Comparison of ENCODE assay signal across 9 cellular contexts in genomic region chr2:12504443-12504842, GRCh38.
DNase-seq lines count a peak whose midpoint lies in the region; ATAC-seq and TF ChIP-seq lines count a peak whose summit lies in the region.
"Had no signal": no experiment of that assay in that cellular context is flagged by ENCODE, and none has a peak within 500 bp of the region (broad histone marks: within the 10 kb centered on the region; RNA-seq: fewer than 3 reads in every experiment).

No MANE protein-coding gene starts in this region.

- no peaks in the 10 kb centered on the region for H4K20me1 ChIP-seq in smooth muscle cell (ENCODE audit: low read depth)

- H3K4me3 ChIP-seq in smooth muscle cell (no peak overlapping the region), Caco-2 (ENCODE audit: low read depth, low read length) (no peak overlapping the region)

- DNase-seq in activated CD4-positive, alpha-beta T cell treated with anti-CD3 and anti-CD28 coated beads, Interleukin-2, amount 10 ng/mL, durations not matched to agents 24 days and 14 days = peak; percentile 69
- no peak for DNase-seq in smooth muscle cell (lab: John Stamatoyannopoulos, UW; ENCODE audit: unreplicated experiment)
- DNase-seq in islet precursor cell = no peak
- no peak for DNase-seq in Caco-2
- no peak for DNase-seq in posterior cingulate gyrus
- DNase-seq in iPS-NIHi7 (ENCODE audit: extremely low spot score) = no peak

- intact Hi-C loops in activated CD4-positive, alpha-beta T cell treated with anti-CD3 and anti-CD28 coated beads, Interleukin-2, amount 10 ng/mL, durations not matched to agents 24 days and 14 days (cut with micrococcal nuclease) = loop anchor here (1.0 to 10.0 kb wide), 10 partner anchors 10 to 752 kb away; partner anchors contain the start of gene TRIB2
- intact Hi-C loops in Caco-2 (cut with micrococcal nuclease; ENCODE audit: unreplicated experiment) (no loop called here), posterior cingulate gyrus (cut with DNase I) (no loop called here)

- POLR2A ChIA-PET in Caco-2 (lab: Charles Lee) = no interaction called here

- no peaks in the 10 kb centered on the region for H3F3A ChIP-seq in smooth muscle cell (ENCODE audit: low read depth)

- ATAC-seq in GM18873 (IDR thresholded peaks at IDR 0.05; ENCODE audit: low FRiP score, unreplicated experiment) = peak; percentile 41
- peak; percentile 34 for ATAC-seq in HG02623 (IDR thresholded peaks at IDR 0.05; ENCODE audit: unreplicated experiment)
- ATAC-seq: esophagus mucosa had no signal

- no TSS peak for BruUV-seq in Caco-2 (replicated peaks; lab: Mats Ljungman, UMichigan)

- no peak overlapping the region for H3K9ac ChIP-seq in smooth muscle cell (ENCODE audit: low read depth)

- peak overlapping the region; percentile 46 for H3K4me3 Mint-ChIP-seq in activated CD4-positive, alpha-beta T cell treated with anti-CD3 and anti-CD28 coated beads, Interleukin-2, amount 10 ng/mL, durations not matched to agents 24 days and 14 days
- H3K4me3 Mint-ChIP-seq in Caco-2 (ENCODE audit: unreplicated experiment) = no peak overlapping the region

- peaks cover 85% of the 10 kb centered on the region for H3K4me1 Mint-ChIP-seq in activated CD4-positive, alpha-beta T cell treated with anti-CD3 and anti-CD28 coated beads, Interleukin-2, amount 10 ng/mL, durations not matched to agents 24 days and 14 days
- no peaks in the 10 kb centered on the region for H3K4me1 Mint-ChIP-seq in Caco-2 (ENCODE audit: low read depth, unreplicated experiment)

- H3K9me3 Mint-ChIP-seq in activated CD4-positive, alpha-beta T cell treated with anti-CD3 and anti-CD28 coated beads, Interleukin-2, amount 10 ng/mL, durations not matched to agents 24 days and 14 days = peaks cover 22% of the 10 kb centered on the region
- H3K9me3 Mint-ChIP-seq in Caco-2 (ENCODE audit: unreplicated experiment) = no peaks in the 10 kb centered on the region

- H3K4me2 ChIP-seq in smooth muscle cell = peak overlapping the region; percentile 50

- H3K36me3 ChIP-seq in smooth muscle cell (ENCODE audit: low read depth) (no peaks in the 10 kb centered on the region), Caco-2 (ENCODE audit: control insufficient read depth, insufficient read depth, low read length) (no peaks in the 10 kb centered on the region)

- CTCF ChIA-PET in Caco-2 (lab: Charles Lee) = interaction anchor here (0.6 kb wide), 1 partner anchor 343 kb away, joined by 3 read pairs; no protein-coding TSS in a partner anchor

- no peaks in the 10 kb centered on the region for H3K27me3 Mint-ChIP-seq in activated CD4-positive, alpha-beta T cell treated with anti-CD3 and anti-CD28 coated beads, Interleukin-2, amount 10 ng/mL, durations not matched to agents 24 days and 14 days
- peaks cover 3% of the 10 kb centered on the region for H3K27me3 Mint-ChIP-seq in Caco-2 (ENCODE audit: insufficient read depth, unreplicated experiment)

- H3K4me1 ChIP-seq in smooth muscle cell (ENCODE audit: low read depth) (peaks cover 9% of the 10 kb centered on the region), Caco-2 (no peaks in the 10 kb centered on the region)

- H3K27ac Mint-ChIP-seq in activated CD4-positive, alpha-beta T cell treated with anti-CD3 and anti-CD28 coated beads, Interleukin-2, amount 10 ng/mL, durations not matched to agents 24 days and 14 days = peak overlapping the region; percentile 38
- H3K27ac Mint-ChIP-seq in Caco-2 (ENCODE audit: unreplicated experiment) = no peak overlapping the region

- peak overlapping the region; percentile 79 for H3K27ac ChIP-seq in smooth muscle cell (ENCODE audit: low read depth)

- H3K9me3 ChIP-seq in smooth muscle cell (replicated peaks; ENCODE audit: low read depth) (no peaks in the 10 kb centered on the region), Caco-2 (no peaks in the 10 kb centered on the region)

- TF ChIP-seq CTCF in smooth muscle cell (IDR thresholded peaks at IDR 0.05; ENCODE audit: borderline replicate concordance, insufficient read depth, poor library complexity, severe bottlenecking) = no peak
- no peak for TF ChIP-seq CTCF in Caco-2 (IDR thresholded peaks at IDR 0.05; ENCODE audit: insufficient read depth in 1 of 2, low read depth in 1 of 2, low read length in 1 of 2, severe bottlenecking in 1 of 2, unreplicated experiment in 1 of 2)

- peaks cover 11% of the 10 kb centered on the region for H3K36me3 Mint-ChIP-seq in activated CD4-positive, alpha-beta T cell treated with anti-CD3 and anti-CD28 coated beads, Interleukin-2, amount 10 ng/mL, durations not matched to agents 24 days and 14 days (ENCODE audit: low read depth)
- H3K36me3 Mint-ChIP-seq in Caco-2 (ENCODE audit: insufficient read depth, unreplicated experiment) = no peaks in the 10 kb centered on the region

- no peaks in the 10 kb centered on the region for H3K79me2 ChIP-seq in smooth muscle cell (ENCODE audit: low read depth)

- H3K27me3 ChIP-seq in smooth muscle cell (ENCODE audit: low read depth) (no peaks in the 10 kb centered on the region), Caco-2 (replicated peaks; ENCODE audit: control insufficient read depth, insufficient read depth, low read length) (no peaks in the 10 kb centered on the region)

- WGBS in smooth muscle cell (ENCODE audit: low lambda C conversion rate) = 42% methylated on average over 4 of the region's 4 CpGs

- H2AFZ ChIP-seq in smooth muscle cell (ENCODE audit: low read depth) = no peak overlapping the region
